10 cellular contexts compared by ENCODE assay signal in the genomic region with DNA sequence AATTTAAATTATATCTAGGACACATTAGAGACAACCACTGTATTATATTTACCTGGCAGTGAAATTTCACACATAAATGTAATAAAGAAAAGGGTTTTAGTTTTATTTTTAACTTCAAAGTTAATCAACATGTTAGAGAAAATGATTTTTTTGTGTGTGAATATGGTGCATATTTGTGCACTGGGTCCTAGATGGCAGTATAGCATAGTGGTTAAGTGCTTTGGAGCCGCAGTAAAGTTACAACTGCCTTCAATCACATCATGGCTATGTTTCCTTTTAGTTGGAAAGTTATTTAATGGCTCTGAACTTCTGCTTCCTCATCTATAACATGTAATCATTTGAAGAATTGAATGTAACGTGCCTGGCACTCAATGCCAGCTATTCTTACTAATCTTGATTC.
DNase-seq lines count a peak whose midpoint lies in the region; ATAC-seq and TF ChIP-seq lines count a peak whose summit lies in the region.
"Had no signal": no experiment of that assay in that cellular context is flagged by ENCODE, and none has a peak within 500 bp of the region (broad histone marks: within the 10 kb centered on the region; RNA-seq: fewer than 3 reads in every experiment).

No MANE protein-coding gene starts in this region.

- peaks cover 26 to 29% of the 10 kb centered on the region in 2 donors for H3K4me1 Mint-ChIP-seq in natural killer cell
- peaks cover 14 to 20% of the 10 kb centered on the region in 2 donors for H3K4me1 Mint-ChIP-seq in natural killer cell treated with Interleukin-12 subunit alpha and Interleukin-12 subunit beta and Interleukin-15 and Interleukin-18, amount 100 ng/mL, for 72 hours (ENCODE audit: low read depth in 2 of 2)
- H3K4me1 Mint-ChIP-seq in activated CD4-positive, alpha-beta T cell treated with anti-CD3 and anti-CD28 coated beads for 36 hours: no peaks in the 10 kb centered on the region

- H3K27me3 Mint-ChIP-seq in natural killer cell (ENCODE audit: low read depth in 2 of 2): no peaks in the 10 kb centered on the region
- H3K27me3 Mint-ChIP-seq in natural killer cell treated with Interleukin-12 subunit alpha and Interleukin-12 subunit beta and Interleukin-15 and Interleukin-18, amount 100 ng/mL, for 72 hours: no peaks in the 10 kb centered on the region
- no peaks in the 10 kb centered on the region for H3K27me3 Mint-ChIP-seq in activated CD4-positive, alpha-beta T cell treated with anti-CD3 and anti-CD28 coated beads for 36 hours

- H3K4me3 ChIP-seq in OCI-LY7 (ENCODE audit: low read depth, low read length, poor library complexity, severe bottlenecking) (no peak overlapping the region), fibroblast of mammary gland (ENCODE audit: control insufficient read depth, low read depth, low read length) (no peak overlapping the region)

- H2AFZ ChIP-seq in OCI-LY7 (ENCODE audit: low read length): no peak overlapping the region

- no peak for DNase-seq in natural killer cell
- no peak for DNase-seq in natural killer cell treated with Interleukin-12 subunit alpha and Interleukin-12 subunit beta and Interleukin-15 and Interleukin-18, amount 100 ng/mL, for 72 hours (ENCODE audit: low spot score)
- peak; percentile 28 for DNase-seq in OCI-LY7 (ENCODE audit: low spot score)
- peak; percentile 57 for DNase-seq in fibroblast of mammary gland (ENCODE audit: low read depth)
- no peak for DNase-seq in activated CD4-positive, alpha-beta T cell treated with anti-CD3 and anti-CD28 coated beads, Interleukin-2, amount 50 U/mL, for 4 hours
- DNase-seq in activated CD4-positive, alpha-beta T cell treated with anti-CD3 and anti-CD28 coated beads for 36 hours: no peak
- DNase-seq: amygdala, DMS79 had no signal

- H3K4me3 Mint-ChIP-seq in natural killer cell: no peak overlapping the region
- H3K4me3 Mint-ChIP-seq in natural killer cell treated with Interleukin-12 subunit alpha and Interleukin-12 subunit beta and Interleukin-15 and Interleukin-18, amount 100 ng/mL, for 72 hours: no peak overlapping the region
- H3K4me3 Mint-ChIP-seq in activated CD4-positive, alpha-beta T cell treated with anti-CD3 and anti-CD28 coated beads for 36 hours: no peak overlapping the region

- H3K36me3 ChIP-seq in OCI-LY7 (ENCODE audit: insufficient read depth, low read length): no peaks in the 10 kb centered on the region

- peaks cover 20% of the 10 kb centered on the region for H3K4me1 ChIP-seq in OCI-LY7 (ENCODE audit: insufficient read depth, low read length, poor library complexity, severe bottlenecking)

- H3K4me2 ChIP-seq in OCI-LY7 (ENCODE audit: low read length): no peak overlapping the region

- no peaks in the 10 kb centered on the region; the same call in 1 of the 2 replicates for H4K20me1 ChIP-seq in OCI-LY7 (ENCODE audit: insufficient read depth, low read length)

- ATAC-seq in natural killer cell (peak in 2 of 3 donors; percentile 34 to 71), GM19452 (IDR thresholded peaks at IDR 0.05; ENCODE audit: unreplicated experiment) (no peak), HG02588 (IDR thresholded peaks at IDR 0.05; ENCODE audit: unreplicated experiment) (no peak)
- no peak for ATAC-seq in natural killer cell treated with Interleukin-12 subunit alpha and Interleukin-12 subunit beta and Interleukin-15 and Interleukin-18, amount 100 ng/mL, for 72 hours
- ATAC-seq in activated CD4-positive, alpha-beta T cell treated with anti-CD3 and anti-CD28 coated beads for 36 hours: no peak

- peak; percentile 44 for TF ChIP-seq CTCF in natural killer cell (IDR thresholded peaks at IDR 0.05)
- peak; percentile 75 for TF ChIP-seq CTCF in OCI-LY7 (conservative IDR thresholded peaks at IDR 0.05; ENCODE audit: low read length)
- peak; percentile 58 for TF ChIP-seq CTCF in fibroblast of mammary gland (conservative IDR thresholded peaks at IDR 0.05; ENCODE audit: control insufficient read depth, insufficient read depth, low read depth, low read length)

- POLR2A ChIA-PET in OCI-LY7 (lab: Charles Lee): interaction anchor here (0.6 to 1.2 kb wide), 3 partner anchors 21 to 221 kb away, joined by 3 to 5 read pairs (median 3); no protein-coding TSS in a partner anchor
- POLR2A ChIA-PET in activated CD4-positive, alpha-beta T cell treated with anti-CD3 and anti-CD28 coated beads for 36 hours (lab: Charles Lee): no interaction called here

- no peaks in the 10 kb centered on the region for H3K9me3 Mint-ChIP-seq in natural killer cell
- no peaks in the 10 kb centered on the region for H3K9me3 Mint-ChIP-seq in natural killer cell treated with Interleukin-12 subunit alpha and Interleukin-12 subunit beta and Interleukin-15 and Interleukin-18, amount 100 ng/mL, for 72 hours
- H3K9me3 Mint-ChIP-seq in activated CD4-positive, alpha-beta T cell treated with anti-CD3 and anti-CD28 coated beads for 36 hours (ENCODE audit: low read depth): no peaks in the 10 kb centered on the region

- no peaks in the 10 kb centered on the region for H3K79me2 ChIP-seq in OCI-LY7 (ENCODE audit: insufficient read depth, low read depth, low read length)

- H3K27ac ChIP-seq in OCI-LY7 (ENCODE audit: low read depth, low read length, poor library complexity, severe bottlenecking): no peak overlapping the region

- intact Hi-C loops in natural killer cell (cut with micrococcal nuclease): loop anchor here (5.0 kb wide), 1 partner anchor 405 kb away; no protein-coding TSS in a partner anchor
- intact Hi-C loops in OCI-LY7 (cut with micrococcal nuclease; ENCODE audit: unreplicated experiment): loop anchor here (1.0 to 5.0 kb wide), 3 partner anchors 237 to 405 kb away; partner anchors contain the start of gene PDGFD
- intact Hi-C loops in activated CD4-positive, alpha-beta T cell treated with anti-CD3 and anti-CD28 coated beads for 36 hours (cut with DNase I, micrococcal nuclease): no loop called here

- no peak overlapping the region for H3K27ac Mint-ChIP-seq in natural killer cell
- peak overlapping the region in 1 of 2 donors; percentile 58 for H3K27ac Mint-ChIP-seq in natural killer cell treated with Interleukin-12 subunit alpha and Interleukin-12 subunit beta and Interleukin-15 and Interleukin-18, amount 100 ng/mL, for 72 hours
- H3K27ac Mint-ChIP-seq in activated CD4-positive, alpha-beta T cell treated with anti-CD3 and anti-CD28 coated beads for 36 hours: no peak overlapping the region

- no peaks in the 10 kb centered on the region for H3K9me2 ChIP-seq in OCI-LY7 (ENCODE audit: insufficient read depth, low read length)

- CTCF ChIA-PET in OCI-LY7 (lab: Charles Lee; ENCODE audit: unreplicated experiment): no interaction called here
- CTCF ChIA-PET in activated CD4-positive, alpha-beta T cell treated with anti-CD3 and anti-CD28 coated beads for 36 hours (lab: Charles Lee): no interaction called here

- no peaks in the 10 kb centered on the region for H3K9me3 ChIP-seq in OCI-LY7 (ENCODE audit: low read length)

- H3K36me3 Mint-ChIP-seq in natural killer cell: no peaks in the 10 kb centered on the region
- H3K36me3 Mint-ChIP-seq in natural killer cell treated with Interleukin-12 subunit alpha and Interleukin-12 subunit beta and Interleukin-15 and Interleukin-18, amount 100 ng/mL, for 72 hours: no peaks in the 10 kb centered on the region
- no peaks in the 10 kb centered on the region for H3K36me3 Mint-ChIP-seq in activated CD4-positive, alpha-beta T cell treated with anti-CD3 and anti-CD28 coated beads for 36 hours (ENCODE audit: low read depth)

- no TSS peak for BruUV-seq in OCI-LY7 (replicated peaks; lab: Mats Ljungman, UMichigan)

Comparison
In these comparisons a context has a peak if more than half of its experiments do, and no peak if none do; other contexts are left out.
1. ATAC-seq: peak in natural killer cell (2 of 3); none in natural killer cell treated with Interleukin-12 subunit alpha and Interleukin-12 subunit beta and Interleukin-15 and Interleukin-18, amount 100 ng/mL, for 72 hours (0 of 2), GM19452 (single experiment), activated CD4-positive, alpha-beta T cell treated with anti-CD3 and anti-CD28 coated beads for 36 hours (single experiment) and HG02588 (single experiment).
2. DNase-seq: peak in OCI-LY7 (single experiment) and fibroblast of mammary gland (single experiment); none in natural killer cell (single experiment), natural killer cell treated with Interleukin-12 subunit alpha and Interleukin-12 subunit beta and Interleukin-15 and Interleukin-18, amount 100 ng/mL, for 72 hours (single experiment), activated CD4-positive, alpha-beta T cell treated with anti-CD3 and anti-CD28 coated beads, Interleukin-2, amount 50 U/mL, for 4 hours (0 of 2) and activated CD4-positive, alpha-beta T cell treated with anti-CD3 and anti-CD28 coated beads for 36 hours (single experiment).
3. intact Hi-C loops: an anchor here in natural killer cell (5.0 kb wide) and OCI-LY7 (1.0 to 5.0 kb wide); none called in activated CD4-positive, alpha-beta T cell treated with anti-CD3 and anti-CD28 coated beads for 36 hours.
4. Peak in every context shown above with its lines, with median percentiles within 50 percentile points of each other: CTCF ChIP-seq.